ENCODE assay signal across 22 cellular contexts in genomic region chr4:1956631-1957030, GRCh38. TPM values are rescaled to one million over a fixed set of nuclear protein-coding genes. Genes with fewer than 3 reads are reported as not detected.
DNase-seq lines count a peak whose midpoint lies in the region; ATAC-seq, FAIRE-seq and TF ChIP-seq lines count a peak whose summit lies in the region.
"Had no signal": no experiment of that assay in that cellular context is flagged by ENCODE, and none has a peak within 500 bp of the region (broad histone marks: within the 10 kb centered on the region; RNA-seq: fewer than 3 reads in every experiment).

No MANE protein-coding gene starts in this region.

- H2AK5ac ChIP-seq in H9 (ENCODE audit: insufficient read length, low read length) (no peak overlapping the region), neuronal stem cell (ENCODE audit: low read depth, low read length) (no peak overlapping the region)

- FAIRE-seq in H54 (lab: Jason Lieb, UNC) (no peak), GM12891 (lab: Jason Lieb, UNC) (no peak)

- H3K27ac ChIP-seq in H9 (ENCODE audit: insufficient read length, low read depth, low read length), result no peak overlapping the region
- H3K27ac ChIP-seq in neuronal stem cell (replicated peaks; ENCODE audit: low read length), result no peak overlapping the region
- H3K27ac ChIP-seq: PC-9, SJSA1 had no signal

- H3K23ac ChIP-seq in H9 (ENCODE audit: insufficient read length, low read depth, low read length) (no peak overlapping the region), neuronal stem cell (ENCODE audit: low read depth, low read length, poor library complexity) (no peak overlapping the region)

- no peak overlapping the region for H2BK5ac ChIP-seq in H9 (ENCODE audit: insufficient read length, low read length)
- H2BK5ac ChIP-seq in neuronal stem cell (ENCODE audit: low read length), result no peak overlapping the region

- H2BK15ac ChIP-seq in H9 (ENCODE audit: low read depth, low read length), result no peak overlapping the region
- no peak overlapping the region for H2BK15ac ChIP-seq in neuronal stem cell (ENCODE audit: low read length)

- no peak overlapping the region for H3K4me3 Mint-ChIP-seq in H9
- H3K4me3 Mint-ChIP-seq in brain, result no peak overlapping the region
- H3K4me3 Mint-ChIP-seq: CD4-positive, alpha-beta memory T cell had no signal

- H3K79me2 ChIP-seq in H9 (ENCODE audit: insufficient read depth, low read length), result no peaks in the 10 kb centered on the region

- H2BK12ac ChIP-seq in H9 (ENCODE audit: insufficient read length, low read depth, low read length) (no peak overlapping the region), neuronal stem cell (ENCODE audit: low read length) (no peak overlapping the region)

- H4K20me1 ChIP-seq in H9 (ENCODE audit: control insufficient read depth, insufficient read depth, insufficient read length), result no peaks in the 10 kb centered on the region

- TF ChIP-seq POLR2A in H54 (IDR thresholded peaks at IDR 0.05; ENCODE audit: low read depth, low read length), result no peak
- TF ChIP-seq POLR2A in GM12891 (IDR thresholded peaks at IDR 0.05; ENCODE audit: low read depth, low read length), result no peak

- 100% methylated on average over 2 of the region's 12 CpGs for WGBS in H9 (ENCODE audit: extremely low coverage, insufficient read length, low lambda C conversion rate)
- WGBS in neuronal stem cell (ENCODE audit: extremely low coverage in 2 of 2, insufficient read length in 2 of 2, insufficient replicate concordance in 1 of 2), 2 donors, result 100% methylated on average over 2 of the region's 12 CpGs; no CpG with 5 or more reads in 1 of the 2 donors

- no peaks in the 10 kb centered on the region for H3K27me3 Mint-ChIP-seq in H9 (ENCODE audit: low read depth)
- no peaks in the 10 kb centered on the region for H3K27me3 Mint-ChIP-seq in brain
- H3K27me3 Mint-ChIP-seq: CD4-positive, alpha-beta memory T cell had no signal

- no peak overlapping the region for H3T11ph ChIP-seq in H9 (ENCODE audit: low read length)

- H3K18ac ChIP-seq in H9 (ENCODE audit: insufficient read length, low read depth, low read length), result no peak overlapping the region
- no peak overlapping the region for H3K18ac ChIP-seq in neuronal stem cell (ENCODE audit: low read length)

- TF ChIP-seq CTCF in H9 (conservative IDR thresholded peaks at IDR 0.05) (no peak), brain (conservative IDR thresholded peaks at IDR 0.05) (no peak)

- H3K9ac ChIP-seq in H9 (ENCODE audit: extremely low read depth, insufficient read length, low read length) (no peak overlapping the region), neuronal stem cell (ENCODE audit: low read depth, low read length, poor library complexity) (peak overlapping the region; percentile 46)

- no peaks in the 10 kb centered on the region for H3K4me1 ChIP-seq in H9 (ENCODE audit: insufficient read depth, low read length)
- no peaks in the 10 kb centered on the region for H3K4me1 ChIP-seq in neuronal stem cell (ENCODE audit: control insufficient read depth in 2 of 2, insufficient read depth in 1 of 2, low read depth in 1 of 2, low read length in 2 of 2)
- H3K4me1 ChIP-seq: SJSA1 had no signal

- H3K23me2 ChIP-seq in H9 (ENCODE audit: insufficient read length, low read depth, low read length, poor library complexity, severe bottlenecking), result no peaks in the 10 kb centered on the region

- no peak overlapping the region for H3K4me3 ChIP-seq in neuronal stem cell (ENCODE audit: low read length in 2 of 2)
- H3K4me3 ChIP-seq: MG63, PC-9, SJSA1 had no signal

- H2BK20ac ChIP-seq in H9 (ENCODE audit: low read depth, low read length, poor library complexity, severe bottlenecking), result no peak overlapping the region

- ATAC-seq in GM21360 (IDR thresholded peaks at IDR 0.05; ENCODE audit: unreplicated experiment), result no peak
- ATAC-seq: HCT116 had no signal

- H3K14ac ChIP-seq in H9 (ENCODE audit: insufficient read depth, low read length), result no peak overlapping the region
- no peak overlapping the region for H3K14ac ChIP-seq in neuronal stem cell (ENCODE audit: low read length)

- no peak overlapping the region for H3K56ac ChIP-seq in H9 (ENCODE audit: insufficient read length, low read depth, low read length)

- H2BK120ac ChIP-seq in H9 (ENCODE audit: low read depth, low read length, poor library complexity, severe bottlenecking) (no peak overlapping the region), neuronal stem cell (ENCODE audit: low read depth, low read length) (no peak overlapping the region)

- H3K4ac ChIP-seq in H9 (ENCODE audit: low read depth, low read length), result no peak overlapping the region
- no peak overlapping the region for H3K4ac ChIP-seq in neuronal stem cell (ENCODE audit: low read length)

- H3K4me2 ChIP-seq in H9 (ENCODE audit: insufficient read depth, insufficient read length, low read length), result no peak overlapping the region
- no peak overlapping the region for H3K4me2 ChIP-seq in neuronal stem cell (ENCODE audit: insufficient read depth, low read length, poor library complexity, severe bottlenecking)
- H3K4me2 ChIP-seq: PC-9 had no signal

- H3K79me1 ChIP-seq in H9 (ENCODE audit: insufficient read depth, low read depth, low read length, poor library complexity, severe bottlenecking) (no peaks in the 10 kb centered on the region), neuronal stem cell (ENCODE audit: low read depth, low read length) (peaks cover 8% of the 10 kb centered on the region)

- H4K5ac ChIP-seq in H9 (ENCODE audit: insufficient read length, low read depth, low read length), result no peak overlapping the region

- no peaks in the 10 kb centered on the region for H3K27me3 ChIP-seq in H9 (ENCODE audit: insufficient read depth, low read length)
- no peaks in the 10 kb centered on the region for H3K27me3 ChIP-seq in neuronal stem cell (ENCODE audit: control insufficient read depth in 3 of 3, insufficient read depth in 3 of 3, low read depth in 1 of 3, low read length in 3 of 3)
- H3K27me3 ChIP-seq: MG63, SJSA1 had no signal

- H3K36me3 Mint-ChIP-seq in H9 (ENCODE audit: insufficient read depth in 1 of 3, low read depth in 3 of 3) (peaks cover 36 to 82% (median 82%) of the 10 kb centered on the region in 3 experiments; a peak in 6 of 7 replicates), brain (peaks cover 73% of the 10 kb centered on the region)

- H3K36me3 ChIP-seq in neuronal stem cell (replicated peaks in 1 of 2; ENCODE audit: control insufficient read depth in 2 of 2, insufficient read depth in 2 of 2, low read length in 2 of 2), result peaks cover 69 to 99% of the 10 kb centered on the region in 2 donors

- DNase-seq in H9 (no peak), neuronal stem cell (ENCODE audit: low spot score) (no peak), H54 (ENCODE audit: insufficient read length, low spot score) (no peak), GM12891 (ENCODE audit: insufficient read length, low spot score) (no peak), COLO829 (ENCODE audit: low spot score) (no peak)
- DNase-seq: C1 segment of cervical spinal cord; CD4-positive, alpha-beta memory T cell; DND-41; GOT3; IMR-90; KG1; MG63; NCI-H2029; NCI-H446 treated with DMSO at 0.1 percent for 48 hours; NCI-H526; NCI-H82; PC-9; Right ventricle myocardium superior had no signal

- H3K9me3 ChIP-seq in H9 (ENCODE audit: control insufficient read depth, low read depth, low read length), result no peaks in the 10 kb centered on the region
- no peaks in the 10 kb centered on the region for H3K9me3 ChIP-seq in neuronal stem cell (replicated peaks in 1 of 2; ENCODE audit: control insufficient read depth in 2 of 2, insufficient read depth in 1 of 2, low read depth in 1 of 2, low read length in 2 of 2)
- H3K9me3 ChIP-seq: MG63, SJSA1 had no signal

- H4K8ac ChIP-seq in H9 (replicated peaks; ENCODE audit: insufficient read length, low read depth, low read length), result no peak overlapping the region
- no peak overlapping the region for H4K8ac ChIP-seq in neuronal stem cell (ENCODE audit: low read depth, low read length)

- H2AFZ ChIP-seq in H9 (ENCODE audit: low read length), result no peak overlapping the region
- H2AFZ ChIP-seq in neuronal stem cell (ENCODE audit: low read length), result no peak overlapping the region
- H2AFZ ChIP-seq: PC-9 had no signal

- H3K27ac Mint-ChIP-seq in H9, result peak overlapping the region in 2 of 3 experiments; percentile 37 to 93; a peak in 3 of 7 replicates
- H3K27ac Mint-ChIP-seq in brain, result peak overlapping the region in 3 of 5 experiments; percentile 21 to 36 (median 25)

- no peaks in the 10 kb centered on the region for H3K9me3 Mint-ChIP-seq in H9
- H3K9me3 Mint-ChIP-seq in brain, result no peaks in the 10 kb centered on the region
- H3K9me3 Mint-ChIP-seq: CD4-positive, alpha-beta memory T cell had no signal

- H3K4me1 Mint-ChIP-seq in H9, result no peaks in the 10 kb centered on the region
- no peaks in the 10 kb centered on the region for H3K4me1 Mint-ChIP-seq in brain
- H3K4me1 Mint-ChIP-seq: CD4-positive, alpha-beta memory T cell had no signal

- H4K91ac ChIP-seq in H9 (ENCODE audit: insufficient read length, low read depth, low read length) (no peak overlapping the region), neuronal stem cell (ENCODE audit: low read depth, low read length, poor library complexity) (no peak overlapping the region)

TF ChIP-seq in GM12891, 5 proteins besides CTCF, POLR2A, EP300 and RAD21:
- TF ChIP-seq SPI1 (IDR thresholded peaks at IDR 0.05; ENCODE audit: low read depth, low read length), result no peak
- no peak for TF ChIP-seq TAF1 (IDR thresholded peaks at IDR 0.05; ENCODE audit: low read depth, low read length)
- TF ChIP-seq POU2F2 (IDR thresholded peaks at IDR 0.05; ENCODE audit: low read depth, low read length), result no peak
- no peak for TF ChIP-seq PAX5 (IDR thresholded peaks at IDR 0.05; ENCODE audit: insufficient read depth, low read length, severe bottlenecking)
- no peak for TF ChIP-seq POLR2AphosphoS5 (IDR thresholded peaks at IDR 0.05; ENCODE audit: low read depth, low read length)

RNA-seq across cellular contexts. Expression of gene NELFA, which starts 52.1 kb away (rescaled TPM):
- 54.0 and 55.0 TPM in 2 replicates for total RNA-seq in H9 (2021)
- polyA plus RNA-seq in brain (ENCODE audit: insufficient read depth, low read depth, low replicate concordance), result 57.1 TPM
- polyA plus RNA-seq in neuronal stem cell (2013, experiment 1 of 2), result 42.9 TPM
- 44.3 TPM for polyA plus RNA-seq in neuronal stem cell (2013, experiment 2 of 2)
- 18.5 TPM for polyA plus RNA-seq in GM12891 (2012; ENCODE audit: low read depth, missing spikeins)
